Comparison of ENCODE assay signal across 22 cellular contexts in the genomic region with DNA sequence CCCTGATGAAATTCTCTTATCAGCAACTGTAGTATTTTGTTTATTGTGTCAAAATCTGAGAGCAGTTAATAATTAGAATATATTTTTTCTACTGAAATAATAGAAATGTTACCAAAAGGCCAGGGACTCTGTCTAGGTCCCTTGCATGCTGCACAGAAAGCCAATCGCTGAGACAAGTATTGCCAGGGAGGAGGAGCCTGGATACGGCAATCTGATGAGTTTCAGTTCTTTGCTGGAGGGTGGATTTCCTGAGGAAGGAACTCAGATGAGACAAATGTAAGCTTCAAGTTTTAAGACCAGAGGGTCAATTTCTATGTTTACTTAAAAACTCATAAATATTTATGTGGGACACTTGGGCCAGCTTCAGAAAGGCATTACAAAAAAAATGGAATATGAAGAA.
"Had no signal": no experiment of that assay in that cellular context is flagged by ENCODE, and none has a peak within 500 bp of the region (broad histone marks: within the 10 kb centered on the region; RNA-seq: fewer than 3 reads in every experiment).

No MANE protein-coding gene starts in this region.

- ATAC-seq: Panc1, T-cell had no signal

- H3K9ac ChIP-seq: SK-N-SH had no signal

- H3K9me3 ChIP-seq: MG63, SK-N-SH had no signal

- H3K36me3 ChIP-seq: MG63 had no signal

- H3K4me3 ChIP-seq: MG63 had no signal

- H3K27ac ChIP-seq: RWPE1 had no signal

- H3K27me3 ChIP-seq: MG63 had no signal

- H3K4me2 ChIP-seq: SK-N-SH had no signal

- DNase-seq: IMR-90, Karpas-422, KG1, NCI-H1092, NCI-H1105 treated with DMSO at 0.1 percent for 48 hours, NCI-H1436, NCI-H187, NCI-H2029, NCI-H2081 treated with DMSO at 0.1 percent for 48 hours, NCI-H2171, NCI-H226, NCI-H446, NCI-H510A, NCI-H69, NCI-H774, SHP77, SK-N-SH, SW 1271, T-cell had no signal
